Comparison of ENCODE assay signal across 16 cellular contexts in the genomic region with DNA sequence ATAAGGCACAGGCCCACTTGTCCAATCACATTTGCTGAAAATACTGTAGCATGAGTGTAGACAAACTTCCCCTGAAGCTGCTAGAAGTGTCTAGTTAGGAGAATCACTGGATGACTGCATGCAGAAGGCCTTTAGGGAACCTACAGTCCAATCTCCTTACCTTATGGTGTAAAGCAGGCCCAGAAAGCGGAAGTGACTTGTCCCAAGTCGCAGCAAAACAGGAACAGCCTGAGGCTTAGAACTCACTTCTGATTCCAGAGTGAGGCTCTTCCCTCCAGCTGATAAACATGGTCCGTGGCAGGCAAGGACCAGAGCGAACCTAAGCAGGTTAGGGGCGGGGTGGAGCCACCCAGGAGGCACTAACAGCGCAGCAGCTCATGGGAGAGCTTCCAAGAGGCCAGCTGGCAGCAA. TPM values are rescaled to one million over a fixed set of nuclear protein-coding genes. Genes with fewer than 3 reads are reported as not detected.
DNase-seq lines count a peak whose midpoint lies in the region; ATAC-seq, FAIRE-seq and TF ChIP-seq lines count a peak whose summit lies in the region.
"Had no signal": no experiment of that assay in that cellular context is flagged by ENCODE, and none has a peak within 500 bp of the region (broad histone marks: within the 10 kb centered on the region; RNA-seq: fewer than 3 reads in every experiment).

No MANE protein-coding gene starts in this region.

- no peak for ATAC-seq in GM19467 (IDR thresholded peaks at IDR 0.05; ENCODE audit: unreplicated experiment)
- ATAC-seq in naive thymus-derived CD8-positive, alpha-beta T cell, result no peak
- ATAC-seq: activated CD4-positive, CD25-positive, alpha-beta regulatory T cell treated with anti-CD3 and anti-CD28 coated beads, Interleukin-2, amount 50 U/mL, for 24 hours; activated T-cell treated with anti-CD3 and anti-CD28 coated beads, Interleukin-2, amount 50 U/mL, for 72 hours; effector memory CD8-positive, alpha-beta T cell had no signal

- H3K27me3 ChIP-seq in left ventricle myocardium inferior (ENCODE audit: low read depth) (peaks cover 22% of the 10 kb centered on the region), keratinocyte (ENCODE audit: control insufficient read depth, extremely low read depth, insufficient read depth, low read length) (no peaks in the 10 kb centered on the region)

- no peaks in the 10 kb centered on the region for H3K79me2 ChIP-seq in keratinocyte (ENCODE audit: control insufficient read depth, insufficient read depth, low read length)
- H3K79me2 ChIP-seq: hepatocyte had no signal

- H3K36me3 ChIP-seq in left ventricle myocardium inferior (peaks cover 16% of the 10 kb centered on the region), keratinocyte (ENCODE audit: control insufficient read depth in 2 of 2, extremely low read depth in 1 of 2, insufficient read depth in 2 of 2, low read length in 2 of 2) (peaks cover 11 to 18% of the 10 kb centered on the region in 2 experiments)

- peaks cover 6% of the 10 kb centered on the region for H3K4me1 Mint-ChIP-seq in T-helper 2 cell treated with Interferon-gamma antibody and Interleukin-4, amounts not matched to agents 5 μg/mL and 100 μg/mL, for 36 hours (ENCODE audit: low read depth)
- H3K4me1 Mint-ChIP-seq in naive thymus-derived CD8-positive, alpha-beta T cell, result peaks cover 3 to 15% (median 9%) of the 10 kb centered on the region in 4 donors

- peak; percentile 94 for FAIRE-seq in keratinocyte (lab: Jason Lieb, UNC)
- FAIRE-seq: HTR-8/SVneo had no signal

- intact Hi-C loops in cardiac septum (cut with DNase I) (no loop called here), left ventricle myocardium inferior (cut with micrococcal nuclease) (no loop called here)

- peaks cover 24% of the 10 kb centered on the region for H3K36me3 Mint-ChIP-seq in T-helper 2 cell treated with Interferon-gamma antibody and Interleukin-4, amounts not matched to agents 5 μg/mL and 100 μg/mL, for 36 hours (ENCODE audit: low read depth)
- peaks cover 0 to 22% (median 3%) of the 10 kb centered on the region in 3 donors for H3K36me3 Mint-ChIP-seq in naive thymus-derived CD8-positive, alpha-beta T cell

- H3K9me3 Mint-ChIP-seq in T-helper 2 cell treated with Interferon-gamma antibody and Interleukin-4, amounts not matched to agents 5 μg/mL and 100 μg/mL, for 36 hours, result no peaks in the 10 kb centered on the region
- no peaks in the 10 kb centered on the region for H3K9me3 Mint-ChIP-seq in naive thymus-derived CD8-positive, alpha-beta T cell
- H3K9me3 Mint-ChIP-seq: activated T-cell treated with anti-CD3 and anti-CD28 coated beads, Interleukin-2, amount 50 U/mL, for 72 hours; effector memory CD8-positive, alpha-beta T cell had no signal

- dilution Hi-C loops in keratinocyte (cut with MboI; ENCODE audit: extremely low pct_ligation_motif_present, low sequenced_read_pairs), result no loop called here

- POLR2A ChIA-PET in naive thymus-derived CD8-positive, alpha-beta T cell (lab: Charles Lee), result no interaction called here

- H3K9me1 ChIP-seq in keratinocyte (ENCODE audit: control insufficient read depth, extremely low read depth, insufficient read depth, low read length), result no peaks in the 10 kb centered on the region

- H3K4me1 ChIP-seq in left ventricle myocardium inferior, result peaks cover 17% of the 10 kb centered on the region
- H3K4me1 ChIP-seq in keratinocyte (ENCODE audit: control insufficient read depth, extremely low read depth, insufficient read depth, low read length), result peaks cover 45% of the 10 kb centered on the region

- peaks cover 13% of the 10 kb centered on the region for H4K20me1 ChIP-seq in keratinocyte (ENCODE audit: control insufficient read depth, extremely low read depth, insufficient read depth, low read length)

- H3K27ac Mint-ChIP-seq in T-helper 2 cell treated with Interferon-gamma antibody and Interleukin-4, amounts not matched to agents 5 μg/mL and 100 μg/mL, for 36 hours, result no peak overlapping the region
- H3K27ac Mint-ChIP-seq in naive thymus-derived CD8-positive, alpha-beta T cell, result no peak overlapping the region
- H3K27ac Mint-ChIP-seq: activated T-cell treated with anti-CD3 and anti-CD28 coated beads, Interleukin-2, amount 50 U/mL, for 72 hours; effector memory CD8-positive, alpha-beta T cell had no signal

- H3K27me3 Mint-ChIP-seq in T-helper 2 cell treated with Interferon-gamma antibody and Interleukin-4, amounts not matched to agents 5 μg/mL and 100 μg/mL, for 36 hours (ENCODE audit: low read depth), result peaks cover 32% of the 10 kb centered on the region
- H3K27me3 Mint-ChIP-seq in naive thymus-derived CD8-positive, alpha-beta T cell, result peaks cover 8 to 46% (median 22%) of the 10 kb centered on the region in 5 donors

- H3K9ac ChIP-seq in keratinocyte (ENCODE audit: control insufficient read depth, extremely low read depth, insufficient read depth, low read length), result no peak overlapping the region

- H3K27ac ChIP-seq in left ventricle myocardium inferior (replicated peaks) (no peak overlapping the region), keratinocyte (ENCODE audit: control insufficient read depth, insufficient read depth, low read length) (peak overlapping the region; percentile 52)
- H3K27ac ChIP-seq: hepatocyte had no signal

- peak overlapping the region; percentile 41 for H3K4me2 ChIP-seq in keratinocyte (ENCODE audit: control insufficient read depth, extremely low read depth, insufficient read depth, low read depth, low read length)
- H3K4me2 ChIP-seq: hepatocyte had no signal

- H2AFZ ChIP-seq in keratinocyte (ENCODE audit: control insufficient read depth, low read length), result no peak overlapping the region
- H2AFZ ChIP-seq: hepatocyte had no signal

- H3K9me3 ChIP-seq in left ventricle myocardium inferior (replicated peaks) (no peaks in the 10 kb centered on the region), keratinocyte (ENCODE audit: control insufficient read depth, low read depth, low read length) (no peaks in the 10 kb centered on the region)

- H3K4me3 ChIP-seq in left ventricle myocardium inferior (no peak overlapping the region), keratinocyte (ENCODE audit: control insufficient read depth in 2 of 3, extremely low read depth in 1 of 3, insufficient read depth in 2 of 3, low read depth in 1 of 3, low read length in 3 of 3) (peak overlapping the region in 1 of 3 experiments; percentile 24)
- H3K4me3 ChIP-seq: hepatocyte had no signal

- DNase-seq in cardiac septum (ENCODE audit: low spot score) (peak; percentile 78), left ventricle myocardium inferior (no peak), SIG-M5 (lab: John Stamatoyannopoulos, UW) (peak; percentile 74), keratinocyte (ENCODE audit: low read depth, low spot score) (peak; percentile 95), mucosa of gallbladder (ENCODE audit: low spot score) (no peak)
- DNase-seq in T-helper 2 cell treated with Interferon-gamma antibody and Interleukin-4, amounts not matched to agents 5 μg/mL and 100 μg/mL, for 36 hours (ENCODE audit: low spot score), result no peak
- no peak for DNase-seq in naive thymus-derived CD8-positive, alpha-beta T cell
- DNase-seq: activated T-cell treated with anti-CD3 and anti-CD28 coated beads, Interleukin-2, amount 50 U/mL, for 72 hours; effector memory CD8-positive, alpha-beta T cell; NCI-H187 treated with DMSO at 0.1 percent for 48 hours; SHP77 had no signal

- H3K4me3 Mint-ChIP-seq in T-helper 2 cell treated with Interferon-gamma antibody and Interleukin-4, amounts not matched to agents 5 μg/mL and 100 μg/mL, for 36 hours, result no peak overlapping the region
- no peak overlapping the region for H3K4me3 Mint-ChIP-seq in naive thymus-derived CD8-positive, alpha-beta T cell
- H3K4me3 Mint-ChIP-seq: activated T-cell treated with anti-CD3 and anti-CD28 coated beads, Interleukin-2, amount 50 U/mL, for 72 hours; effector memory CD8-positive, alpha-beta T cell had no signal

- TF ChIP-seq CTCF in left ventricle myocardium inferior (IDR thresholded peaks at IDR 0.05; ENCODE audit: borderline replicate concordance) (no peak), keratinocyte (optimal IDR thresholded peaks at IDR 0.05 in 1 of 3, IDR thresholded peaks at IDR 0.05 in 1 of 3, conservative IDR thresholded peaks at IDR 0.05 in 1 of 3; ENCODE audit: extremely low read depth in 1 of 3, insufficient read depth in 2 of 3, low read length in 3 of 3) (no peak)

RNA-seq across cellular contexts. Expression of a gene that starts 2.5 kb away (rescaled TPM):
- total RNA-seq in cardiac septum, result not detected
- total RNA-seq in left ventricle myocardium inferior, result not detected
- polyA plus RNA-seq in keratinocyte, result 2.5 to 7.8 TPM (median 5.7 TPM) in 3 replicates
- 2.1 TPM for polyA plus RNA-seq in keratinocyte (2011; ENCODE audit: low read depth)
- 4.8 and 5.3 TPM in 2 replicates for polyA plus RNA-seq in keratinocyte (2011; cell fraction: cytosol; rRNA removed)
- 10.8 and 11.8 TPM in 2 replicates for polyA plus RNA-seq in keratinocyte (2011; cell fraction: nucleus; rRNA removed)
- 1.9 and 5.2 TPM in 2 replicates for polyA plus RNA-seq in keratinocyte (2012; ENCODE audit: low replicate concordance)
- 2.4 to 11.3 TPM (median 6.0 TPM) in 3 replicates for polyA minus RNA-seq in keratinocyte
- 3.3 TPM for polyA minus RNA-seq in keratinocyte (2011; cell fraction: cytosol; rRNA and poly(A)+ RNA removed)
- 3.3 and 9.9 TPM in 2 replicates for polyA minus RNA-seq in keratinocyte (2011; cell fraction: nucleus; rRNA and poly(A)+ RNA removed)
- 0.55 TPM for total RNA-seq in mucosa of gallbladder
- total RNA-seq in naive thymus-derived CD8-positive, alpha-beta T cell, result not detected
- not detected for polyA plus RNA-seq in naive thymus-derived CD8-positive, alpha-beta T cell
- total RNA-seq: Daoy had no signal

RNA-seq across cellular contexts. Expression of a gene that starts 35.9 kb away (rescaled TPM):
- total RNA-seq in cardiac septum, result 984 TPM
- 1,009 TPM for total RNA-seq in left ventricle myocardium inferior
- 3,138 to 3,414 TPM (median 3,352 TPM) in 3 replicates for polyA plus RNA-seq in keratinocyte
- polyA plus RNA-seq in keratinocyte (2011; ENCODE audit: low read depth), result 1,668 TPM
- polyA plus RNA-seq in keratinocyte (2011; cell fraction: cytosol; rRNA removed), result 2,535 and 3,357 TPM in 2 replicates
- 3,051 and 3,212 TPM in 2 replicates for polyA plus RNA-seq in keratinocyte (2011; cell fraction: nucleus; rRNA removed)
- polyA plus RNA-seq in keratinocyte (2012; ENCODE audit: low replicate concordance), result 1,288 and 3,147 TPM in 2 replicates
- 3,399 to 4,327 TPM (median 3,658 TPM) in 3 replicates for polyA minus RNA-seq in keratinocyte
- 3,179 TPM for polyA minus RNA-seq in keratinocyte (2011; cell fraction: cytosol; rRNA and poly(A)+ RNA removed)
- 1,903 and 2,240 TPM in 2 replicates for polyA minus RNA-seq in keratinocyte (2011; cell fraction: nucleus; rRNA and poly(A)+ RNA removed)
- 780 TPM for total RNA-seq in mucosa of gallbladder
- 100 to 1,000 TPM; 277 to 285 TPM for total RNA-seq in naive thymus-derived CD8-positive, alpha-beta T cell
- 100 to 1,000 TPM; 305 to 330 (median 318) TPM for polyA plus RNA-seq in naive thymus-derived CD8-positive, alpha-beta T cell

Comparison
In these comparisons a context has a peak if more than half of its experiments do, and no peak if none do; other contexts are left out.
1. DNase-seq: peak in cardiac septum (single experiment), SIG-M5 (single experiment) and keratinocyte (single experiment); none in left ventricle myocardium inferior (single experiment), T-helper 2 cell treated with Interferon-gamma antibody and Interleukin-4, amounts not matched to agents 5 μg/mL and 100 μg/mL, for 36 hours (single experiment), mucosa of gallbladder (single experiment) and naive thymus-derived CD8-positive, alpha-beta T cell (0 of 10).